8 cellular contexts compared by ENCODE assay signal in genomic region chr9:66900490-66901131, GRCh38. TPM values are rescaled to one million over a fixed set of nuclear protein-coding genes. Genes with fewer than 3 reads are reported as not detected.
DNase-seq lines count a peak whose midpoint lies in the region; ATAC-seq and TF ChIP-seq lines count a peak whose summit lies in the region.
"Not testable (repeated sequence)": the region's sequence is repeated elsewhere in the genome, so short reads cannot be mapped to it uniquely, and the experiment has no call there.

ZNF658 (plus strand) TSS chr9:66900725; CDS start chr9:66903562, 2,837 bp downstream.

- intact Hi-C loops in esophagus muscularis mucosa (cut with DNase I): not testable (repeated sequence)

- not testable (repeated sequence) for H3K4me1 ChIP-seq in esophagus muscularis mucosa

- not testable (repeated sequence) for TF ChIP-seq EP300 in esophagus muscularis mucosa (IDR thresholded peaks at IDR 0.05)

- WGBS in esophagus muscularis mucosa: 2% methylated on average over 18 of the region's 46 CpGs

- peak within 1 kb of the TSS; percentile 88 for H3K27ac Mint-ChIP-seq in activated T-helper 17 cell treated with anti-CD3 and anti-CD28 coated beads, Interleukin-2, amount 50 U/mL, for 72 hours

- not testable (repeated sequence) for TF ChIP-seq POLR2A in esophagus muscularis mucosa (IDR thresholded peaks at IDR 0.05; ENCODE audit: low read depth)

- H3K36me3 Mint-ChIP-seq in activated T-helper 17 cell treated with anti-CD3 and anti-CD28 coated beads, Interleukin-2, amount 50 U/mL, for 72 hours (ENCODE audit: low read depth): not testable (repeated sequence)

- H3K9me3 Mint-ChIP-seq in activated T-helper 17 cell treated with anti-CD3 and anti-CD28 coated beads, Interleukin-2, amount 50 U/mL, for 72 hours: not testable (repeated sequence)

- H3K27me3 Mint-ChIP-seq in activated T-helper 17 cell treated with anti-CD3 and anti-CD28 coated beads, Interleukin-2, amount 50 U/mL, for 72 hours: not testable (repeated sequence)

- not testable (repeated sequence) for H3K9me3 ChIP-seq in esophagus muscularis mucosa

- TF ChIP-seq CTCF in esophagus muscularis mucosa (IDR thresholded peaks at IDR 0.05): not testable (repeated sequence)

- peak within 1 kb of the TSS; percentile 54 to 66 (median 64) for H3K4me3 ChIP-seq in esophagus muscularis mucosa

- peak within 1 kb of the TSS; percentile 72 to 79 (median 76) for H3K27ac ChIP-seq in esophagus muscularis mucosa (replicated peaks in 1 of 4)

- H3K4me1 Mint-ChIP-seq in activated T-helper 17 cell treated with anti-CD3 and anti-CD28 coated beads, Interleukin-2, amount 50 U/mL, for 72 hours: not testable (repeated sequence)

- not testable (repeated sequence) for H3K36me3 ChIP-seq in esophagus muscularis mucosa

- H3K4me3 Mint-ChIP-seq in activated T-helper 17 cell treated with anti-CD3 and anti-CD28 coated beads, Interleukin-2, amount 50 U/mL, for 72 hours: peak within 1 kb of the TSS; percentile 89

- DNase-seq in A172 (ENCODE audit: low spot score) (peak; percentile 86), RKO (ENCODE audit: low spot score) (peak; percentile 89), esophagus muscularis mucosa (ENCODE audit: extremely low spot score) (peak; percentile 92), mesenteric fat pad (ENCODE audit: low spot score) (peak; percentile 91)
- DNase-seq in stimulated activated CD4-positive, alpha-beta T cell treated with anti-CD3 and anti-CD28 coated beads, Interleukin-1b, Interleukin-23, amount 100 ng/mL, for 1 hour (ENCODE audit: low read depth in 2 of 2): peak; percentile 3 to 28

- H3K27me3 ChIP-seq in esophagus muscularis mucosa: not testable (repeated sequence)

- peak; percentile 95 for ATAC-seq in GM19043 (IDR thresholded peaks at IDR 0.05; ENCODE audit: low read depth, unreplicated experiment)
- ATAC-seq in HG03060 (IDR thresholded peaks at IDR 0.05; ENCODE audit: low read depth, unreplicated experiment): peak; percentile 91
- ATAC-seq in activated T-helper 17 cell treated with anti-CD3 and anti-CD28 coated beads, Interleukin-2, amount 50 U/mL, for 72 hours (replicated peaks): peak; percentile 96

RNA-seq across cellular contexts. Expression of gene ZNF658, which starts in this region (rescaled TPM):
- total RNA-seq in A172 (2014; rRNA removed; shearing (Covaris generic)): 4.9 and 6.3 TPM in 2 replicates
- total RNA-seq in activated T-helper 17 cell treated with anti-CD3 and anti-CD28 coated beads, Interleukin-2, amount 50 U/mL, for 72 hours: 1 to 10 TPM; 1.3 to 1.6 TPM
- 1 to 10 TPM; 4.5 to 5.8 (median 5.5) TPM for total RNA-seq in esophagus muscularis mucosa
- 3.1 TPM for total RNA-seq in mesenteric fat pad

Comparison
In these comparisons a context has a peak if more than half of its experiments do, and no peak if none do; other contexts are left out.
1. Peak in every context shown above with its lines: DNase-seq, ATAC-seq, H3K4me3 ChIP-seq and H3K27ac ChIP-seq.
2. DNase-seq: peak in every context shown above with its lines; median percentile 92 in esophagus muscularis mucosa; 91 in mesenteric fat pad; 89 in RKO; 86 in A172; 16 in stimulated activated CD4-positive, alpha-beta T cell treated with anti-CD3 and anti-CD28 coated beads, Interleukin-1b, Interleukin-23, amount 100 ng/mL, for 1 hour.